24 cellular contexts compared by ENCODE assay signal in the genomic region with DNA sequence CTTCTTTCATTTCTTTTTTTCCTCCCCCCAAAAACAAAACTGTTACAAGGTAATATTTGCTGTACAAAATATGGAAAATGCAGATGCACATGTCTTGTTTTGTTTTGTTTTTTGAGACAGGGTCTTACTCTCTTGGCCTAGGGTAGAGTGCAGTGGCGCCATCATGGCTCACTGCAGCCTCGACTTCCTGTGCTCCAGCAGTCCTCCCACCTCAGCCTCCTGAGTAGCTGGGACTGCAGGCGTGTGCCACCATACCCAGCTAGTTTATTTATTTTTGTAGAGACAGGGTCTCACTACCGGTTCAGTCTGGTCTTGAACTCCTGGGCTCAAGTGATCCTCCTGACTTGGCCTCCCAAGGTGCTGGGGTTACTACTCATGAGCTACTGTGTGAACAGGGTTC. TPM values are rescaled to one million over a fixed set of nuclear protein-coding genes. Genes with fewer than 3 reads are reported as not detected.
DNase-seq lines count a peak whose midpoint lies in the region; ATAC-seq lines count a peak whose summit lies in the region.
"Had no signal": no experiment of that assay in that cellular context is flagged by ENCODE, and none has a peak within 500 bp of the region (broad histone marks: within the 10 kb centered on the region; RNA-seq: fewer than 3 reads in every experiment).

No MANE protein-coding gene starts in this region.

- no peak overlapping the region for H2AK5ac ChIP-seq in trophoblast cell (ENCODE audit: low read length)

- H3K4me1 Mint-ChIP-seq in activated T-helper 17 cell treated with anti-CD3 and anti-CD28 coated beads, Interleukin-2, amount 50 U/mL, for 72 hours: peaks cover 65% of the 10 kb centered on the region

- no peak for DNase-seq in activated naive CD4-positive, alpha-beta T cell treated with anti-CD3 and anti-CD28 coated beads, Interleukin-2, amount 50 U/mL, for 72 hours (ENCODE audit: low spot score in 2 of 2)
- DNase-seq in activated naive CD4-positive, alpha-beta T cell treated with Interleukin-2 at 50 U/mL for 16 hours: no peak
- DNase-seq in trophoblast cell: no peak
- DNase-seq: activated CD8-positive, alpha-beta memory T cell treated with anti-CD3 and anti-CD28 coated beads for 24 hours; activated effector memory CD4-positive, alpha-beta T cell treated with Interleukin-2 at 50 U/mL for 16 hours; aorta; cerebellar nuclear complex; effector CD4-positive, alpha-beta T cell; Kasumi-1; kidney glomerular epithelial cell; mammary epithelial cell; NCI-H1048; NCI-H1930; PC-9; SIG-M5; T-helper 2 cell; thyroid gland had no signal

- H2AFZ ChIP-seq in trophoblast cell (ENCODE audit: insufficient read depth, low read length, poor library complexity): no peak overlapping the region
- H2AFZ ChIP-seq: PC-9 had no signal

- peaks cover 5% of the 10 kb centered on the region in 2 experiments for H3K36me3 ChIP-seq in trophoblast cell (ENCODE audit: control insufficient read depth in 1 of 2, insufficient read depth in 2 of 2, low read length in 2 of 2)
- H3K36me3 ChIP-seq: thyroid gland had no signal

- H4K12ac ChIP-seq in trophoblast cell (ENCODE audit: low read depth, low read length): no peak overlapping the region

- H3K79me1 ChIP-seq in trophoblast cell (ENCODE audit: low read length): no peaks in the 10 kb centered on the region

- no peak overlapping the region for H3K9ac ChIP-seq in trophoblast cell (ENCODE audit: low read length)

- H3K27ac Mint-ChIP-seq in activated naive CD4-positive, alpha-beta T cell treated with anti-CD3 and anti-CD28 coated beads, Interleukin-2, amount 50 U/mL, for 72 hours: peak overlapping the region; percentile 64 to 85
- H3K27ac Mint-ChIP-seq in activated T-helper 17 cell treated with anti-CD3 and anti-CD28 coated beads, Interleukin-2, amount 50 U/mL, for 72 hours: peak overlapping the region; percentile 74

- no CpG with 5 or more reads among the region's 4 CpGs for WGBS in trophoblast cell (ENCODE audit: extremely low coverage, insufficient coverage, insufficient read length)

- H3K27ac ChIP-seq in trophoblast cell (ENCODE audit: low read depth, low read length): no peak overlapping the region
- H3K27ac ChIP-seq: PC-9, thyroid gland, VCaP had no signal

- peaks cover 40% of the 10 kb centered on the region for H3K79me2 ChIP-seq in trophoblast cell (ENCODE audit: control insufficient read depth, insufficient read depth, low read length, poor library complexity)

- no peak overlapping the region for H3K18ac ChIP-seq in trophoblast cell (ENCODE audit: low read length)

- H3K4me3 Mint-ChIP-seq in activated T-helper 17 cell treated with anti-CD3 and anti-CD28 coated beads, Interleukin-2, amount 50 U/mL, for 72 hours: peak overlapping the region; percentile 53

- H4K91ac ChIP-seq in trophoblast cell (ENCODE audit: low read depth, low read length): no peak overlapping the region

- no peak overlapping the region for H3K23ac ChIP-seq in trophoblast cell (ENCODE audit: low read length)

- no peak overlapping the region for H2BK5ac ChIP-seq in trophoblast cell (ENCODE audit: low read depth, low read length, poor library complexity)

- ATAC-seq in activated naive CD4-positive, alpha-beta T cell treated with anti-CD3 and anti-CD28 coated beads, Interleukin-2, amount 50 U/mL, for 72 hours: peak in 1 of 2 donors; percentile 24
- ATAC-seq in GM21423 (IDR thresholded peaks at IDR 0.05; ENCODE audit: unreplicated experiment) (peak; percentile 11), HG02970 (IDR thresholded peaks at IDR 0.05; ENCODE audit: low FRiP score, unreplicated experiment) (no peak), GM18502 (IDR thresholded peaks at IDR 0.05; ENCODE audit: poor library complexity, unreplicated experiment) (no peak)
- no peak for ATAC-seq in activated T-helper 17 cell treated with anti-CD3 and anti-CD28 coated beads, Interleukin-2, amount 50 U/mL, for 72 hours (replicated peaks)
- no peak for ATAC-seq in activated CD4-positive, CD25-positive, alpha-beta regulatory T cell treated with anti-CD3 and anti-CD28 coated beads, Interleukin-2, amount 50 U/mL, for 24 hours
- ATAC-seq: sciatic nerve had no signal

- H3K27me3 ChIP-seq in trophoblast cell (ENCODE audit: insufficient read depth, low read length): no peaks in the 10 kb centered on the region
- H3K27me3 ChIP-seq: thyroid gland had no signal

- H3K4ac ChIP-seq in trophoblast cell (ENCODE audit: low read depth, low read length): peak overlapping the region; percentile 99

- no peaks in the 10 kb centered on the region for H3K9me3 Mint-ChIP-seq in activated naive CD4-positive, alpha-beta T cell treated with anti-CD3 and anti-CD28 coated beads, Interleukin-2, amount 50 U/mL, for 72 hours
- H3K9me3 Mint-ChIP-seq in activated T-helper 17 cell treated with anti-CD3 and anti-CD28 coated beads, Interleukin-2, amount 50 U/mL, for 72 hours: no peaks in the 10 kb centered on the region

- peaks cover 0 to 2% of the 10 kb centered on the region in 2 experiments for H3K4me1 ChIP-seq in trophoblast cell (ENCODE audit: control insufficient read depth in 1 of 2, insufficient read depth in 2 of 2, low read length in 2 of 2)

- no peaks in the 10 kb centered on the region for H3K9me3 ChIP-seq in trophoblast cell (ENCODE audit: insufficient read depth, low read depth, low read length)
- H3K9me3 ChIP-seq: thyroid gland had no signal

- no peaks in the 10 kb centered on the region for H3K27me3 Mint-ChIP-seq in activated T-helper 17 cell treated with anti-CD3 and anti-CD28 coated beads, Interleukin-2, amount 50 U/mL, for 72 hours

- no peak overlapping the region for H2BK12ac ChIP-seq in trophoblast cell (ENCODE audit: low read length)

- no peak overlapping the region for H4K8ac ChIP-seq in trophoblast cell (ENCODE audit: low read depth, low read length)

- H3K4me3 ChIP-seq in trophoblast cell (ENCODE audit: low read depth, low read length): no peak overlapping the region
- H3K4me3 ChIP-seq: PC-9, thyroid gland had no signal

- no peak overlapping the region for H3K14ac ChIP-seq in trophoblast cell (ENCODE audit: low read length)

- no peak overlapping the region for H2BK120ac ChIP-seq in trophoblast cell (ENCODE audit: insufficient read depth, low read length, poor library complexity)

- H3K4me2 ChIP-seq in trophoblast cell (ENCODE audit: low read length): no peak overlapping the region
- H3K4me2 ChIP-seq: PC-9 had no signal

- H3K36me3 Mint-ChIP-seq in activated naive CD4-positive, alpha-beta T cell treated with anti-CD3 and anti-CD28 coated beads, Interleukin-2, amount 50 U/mL, for 72 hours: peaks cover 8 to 46% of the 10 kb centered on the region in 2 donors
- H3K36me3 Mint-ChIP-seq in activated T-helper 17 cell treated with anti-CD3 and anti-CD28 coated beads, Interleukin-2, amount 50 U/mL, for 72 hours (ENCODE audit: low read depth): peaks cover 90% of the 10 kb centered on the region

RNA-seq across cellular contexts. Expression of a gene that starts 15.5 kb away (rescaled TPM):
- total RNA-seq in activated naive CD4-positive, alpha-beta T cell treated with anti-CD3 and anti-CD28 coated beads, Interleukin-2, amount 50 U/mL, for 72 hours: 100 to 1,000 TPM; 211 to 248 TPM
- 100 to 1,000 TPM; 209 to 242 TPM for total RNA-seq in activated T-helper 17 cell treated with anti-CD3 and anti-CD28 coated beads, Interleukin-2, amount 50 U/mL, for 72 hours
- 169 and 179 TPM in 2 replicates for polyA plus RNA-seq in trophoblast cell (2013)
